28 cellular contexts compared by ENCODE assay signal in the genomic region with DNA sequence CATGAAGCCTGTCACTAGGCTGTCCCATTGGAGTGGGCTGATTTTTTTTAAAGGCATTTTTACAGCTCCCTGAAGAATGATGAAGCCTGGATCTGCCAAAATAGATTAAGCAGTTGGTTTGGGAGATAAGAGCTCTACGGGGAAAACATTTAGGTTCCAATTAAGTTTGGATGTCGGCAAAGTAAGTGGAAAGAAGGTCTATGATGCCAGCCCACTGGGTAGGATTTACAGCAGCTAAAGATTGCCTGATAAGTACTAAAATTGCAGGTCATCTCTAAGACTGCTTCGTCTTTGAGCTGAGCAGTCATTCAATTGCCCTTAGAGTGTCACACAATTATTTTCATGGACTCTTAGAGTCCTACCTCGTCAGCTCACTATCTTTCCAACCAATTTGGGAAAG.
"Had no signal": no experiment of that assay in that cellular context is flagged by ENCODE, and none has a peak within 500 bp of the region (broad histone marks: within the 10 kb centered on the region; RNA-seq: fewer than 3 reads in every experiment).

No MANE protein-coding gene starts in this region.

- H3K36me3 ChIP-seq: ascending aorta, cardiac muscle cell had no signal

- H3K27me3 ChIP-seq: ascending aorta, cardiac muscle cell had no signal

- H3K9me3 ChIP-seq: ascending aorta had no signal

- H3K4me3 ChIP-seq: ascending aorta, cardiac muscle cell had no signal

- H3K4me1 ChIP-seq: ascending aorta had no signal

- DNase-seq: activated B cell treated with CpG ODN at 0.5 μM for 24 hours; activated CD4-positive, alpha-beta memory T cell treated with anti-CD3 and anti-CD28 coated beads for 36 hours; activated CD4-positive, alpha-beta T cell treated with anti-CD3 and anti-CD28 coated beads for 4 hours; activated CD4-positive, alpha-beta T cell treated with anti-CD3 and anti-CD28 coated beads, Interleukin-2, amount 10 ng/mL, durations not matched to agents 24 days and 14 days; activated CD4-positive, alpha-beta T cell treated with anti-CD3 and anti-CD28 coated beads, Interleukin-2, amount 50 U/mL, for 1 hour; activated CD4-positive, alpha-beta T cell treated with anti-CD3 and anti-CD28 coated beads, Interleukin-2, amount 50 U/mL, for 4 hours; activated CD4-positive, CD25-positive, alpha-beta regulatory T cell treated with anti-CD3 and anti-CD28 coated beads, Interleukin-2, amount 50 U/mL, for 72 hours; activated CD8-positive, alpha-beta memory T cell treated with anti-CD3 and anti-CD28 coated beads, Interleukin-2, amount 50 U/mL, for 4 hours; activated CD8-positive, alpha-beta T cell treated with anti-CD3 and anti-CD28 coated beads for 36 hours; activated gamma-delta T cell; activated naive CD4-positive, alpha-beta T cell treated with anti-CD3 and anti-CD28 coated beads, Interleukin-2, amount 10 ng/mL, durations not matched to agents 7 days and 5 days; activated naive CD4-positive, alpha-beta T cell treated with Interleukin-2 at 50 U/mL for 16 hours; activated naive CD8-positive, alpha-beta T cell treated with anti-CD3 and anti-CD28 coated beads, Interleukin-2, amount 10 ng/mL, durations not matched to agents 7 days and 5 days; activated naive CD8-positive, alpha-beta T cell treated with anti-CD3 and anti-CD28 coated beads, Interleukin-2, amount 50 U/mL, for 24 hours; activated T-cell treated with anti-CD3 and anti-CD28 coated beads for 4 hours; activated T-cell treated with anti-CD3 and anti-CD28 coated beads, Interleukin-2, amount 50 U/mL, for 1 hour; activated T-cell treated with anti-CD3 and anti-CD28 coated beads, Interleukin-2, amount 50 U/mL, for 4 hours; activated T-cell treated with anti-CD3 and anti-CD28 coated beads, Interleukin-2, amount 50 U/mL, for 72 hours; amygdala; anterior cingulate cortex; caudate nucleus; cerebellar nuclear complex; T-helper 1 cell; T-helper 2 cell; T-helper 9 cell had no signal

- H3K27ac ChIP-seq: ascending aorta, cardiac muscle cell, VCaP had no signal
